13 cellular contexts compared by ENCODE assay signal in the genomic region with DNA sequence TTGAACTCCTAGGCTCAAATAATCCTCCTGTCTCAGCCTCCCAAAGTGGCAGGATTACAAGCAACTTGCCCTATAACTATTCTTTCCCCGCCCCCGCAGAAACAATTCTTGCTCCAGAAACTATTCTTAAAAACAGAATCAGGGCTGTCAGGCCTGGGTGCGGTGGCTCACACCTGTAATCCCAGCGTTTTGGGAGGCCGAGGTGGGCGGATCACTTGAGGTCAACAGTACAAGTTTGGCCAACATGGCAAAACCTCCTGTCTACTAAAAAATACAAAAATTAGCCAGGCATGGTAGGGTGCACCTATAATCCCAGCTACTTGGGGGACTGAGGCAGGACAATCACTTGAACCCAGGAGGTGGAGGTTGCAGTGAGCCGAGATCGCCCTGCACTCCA. TPM values are rescaled to one million over a fixed set of nuclear protein-coding genes. Genes with fewer than 3 reads are reported as not detected.
DNase-seq lines count a peak whose midpoint lies in the region; ATAC-seq lines count a peak whose summit lies in the region.
"Had no signal": no experiment of that assay in that cellular context is flagged by ENCODE, and none has a peak within 500 bp of the region (broad histone marks: within the 10 kb centered on the region; RNA-seq: fewer than 3 reads in every experiment).

No MANE protein-coding gene starts in this region.

- no peaks in the 10 kb centered on the region for H3K27me3 Mint-ChIP-seq in activated naive CD8-positive, alpha-beta T cell treated with anti-CD3 and anti-CD28 coated beads, Interleukin-2, amount 10 ng/mL, durations not matched to agents 7 days and 5 days
- H3K27me3 Mint-ChIP-seq in activated naive CD8-positive, alpha-beta T cell treated with anti-CD3 and anti-CD28 coated beads for 36 hours: no peaks in the 10 kb centered on the region
- H3K27me3 Mint-ChIP-seq in T-helper 17 cell: no peaks in the 10 kb centered on the region
- H3K27me3 Mint-ChIP-seq: IgD-negative memory B cell had no signal

- DNase-seq in activated naive CD8-positive, alpha-beta T cell treated with anti-CD3 and anti-CD28 coated beads, Interleukin-2, amount 10 ng/mL, durations not matched to agents 7 days and 5 days: no peak
- no peak for DNase-seq in activated naive CD8-positive, alpha-beta T cell treated with anti-CD3 and anti-CD28 coated beads for 36 hours
- DNase-seq in T-helper 17 cell (no peak), mesenteric fat pad (ENCODE audit: low spot score) (peak; percentile 72), left lobe of liver (ENCODE audit: low spot score) (no peak), cardiac septum (ENCODE audit: low spot score) (no peak)
- DNase-seq: NCI-H1048, NCI-H510A had no signal

- H3K36me3 Mint-ChIP-seq in activated naive CD8-positive, alpha-beta T cell treated with anti-CD3 and anti-CD28 coated beads, Interleukin-2, amount 10 ng/mL, durations not matched to agents 7 days and 5 days: peaks cover 23% of the 10 kb centered on the region
- H3K36me3 Mint-ChIP-seq in activated naive CD8-positive, alpha-beta T cell treated with anti-CD3 and anti-CD28 coated beads for 36 hours: peaks cover 6% of the 10 kb centered on the region
- peaks cover 2% of the 10 kb centered on the region for H3K36me3 Mint-ChIP-seq in T-helper 17 cell (ENCODE audit: low read depth)
- H3K36me3 Mint-ChIP-seq: IgD-negative memory B cell had no signal

- intact Hi-C loops in cardiac septum (cut with DNase I): no loop called here

- H3K9me3 Mint-ChIP-seq in activated naive CD8-positive, alpha-beta T cell treated with anti-CD3 and anti-CD28 coated beads, Interleukin-2, amount 10 ng/mL, durations not matched to agents 7 days and 5 days: no peaks in the 10 kb centered on the region
- H3K9me3 Mint-ChIP-seq in activated naive CD8-positive, alpha-beta T cell treated with anti-CD3 and anti-CD28 coated beads for 36 hours: no peaks in the 10 kb centered on the region
- H3K9me3 Mint-ChIP-seq: IgD-negative memory B cell had no signal

- peak overlapping the region; percentile 17 for H3K27ac Mint-ChIP-seq in activated naive CD8-positive, alpha-beta T cell treated with anti-CD3 and anti-CD28 coated beads, Interleukin-2, amount 10 ng/mL, durations not matched to agents 7 days and 5 days
- H3K27ac Mint-ChIP-seq in activated naive CD8-positive, alpha-beta T cell treated with anti-CD3 and anti-CD28 coated beads for 36 hours: no peak overlapping the region
- peak overlapping the region; percentile 27 for H3K27ac Mint-ChIP-seq in T-helper 17 cell
- H3K27ac Mint-ChIP-seq: IgD-negative memory B cell had no signal

- no peak for ATAC-seq in activated naive CD8-positive, alpha-beta T cell treated with anti-CD3 and anti-CD28 coated beads, Interleukin-2, amount 10 ng/mL, durations not matched to agents 7 days and 5 days (ENCODE audit: low read depth)
- ATAC-seq in T-helper 17 cell (no peak), HG02870 (IDR thresholded peaks at IDR 0.05; ENCODE audit: unreplicated experiment) (no peak), left lobe of liver (no peak)

- no peak overlapping the region for H3K4me3 Mint-ChIP-seq in activated naive CD8-positive, alpha-beta T cell treated with anti-CD3 and anti-CD28 coated beads, Interleukin-2, amount 10 ng/mL, durations not matched to agents 7 days and 5 days
- no peak overlapping the region for H3K4me3 Mint-ChIP-seq in activated naive CD8-positive, alpha-beta T cell treated with anti-CD3 and anti-CD28 coated beads for 36 hours
- H3K4me3 Mint-ChIP-seq in T-helper 17 cell: no peak overlapping the region
- H3K4me3 Mint-ChIP-seq: IgD-negative memory B cell had no signal

- POLR2A ChIA-PET in activated naive CD8-positive, alpha-beta T cell treated with anti-CD3 and anti-CD28 coated beads, Interleukin-2, amount 10 ng/mL, durations not matched to agents 7 days and 5 days (lab: Charles Lee): interaction anchor here (1.1 kb wide), 1 partner anchor 123 kb away, joined by 3 read pairs; no protein-coding TSS in a partner anchor

- H3K4me1 Mint-ChIP-seq in activated naive CD8-positive, alpha-beta T cell treated with anti-CD3 and anti-CD28 coated beads, Interleukin-2, amount 10 ng/mL, durations not matched to agents 7 days and 5 days: peaks cover 13% of the 10 kb centered on the region
- H3K4me1 Mint-ChIP-seq in activated naive CD8-positive, alpha-beta T cell treated with anti-CD3 and anti-CD28 coated beads for 36 hours: peaks cover 16% of the 10 kb centered on the region
- peaks cover 11% of the 10 kb centered on the region for H3K4me1 Mint-ChIP-seq in T-helper 17 cell
- H3K4me1 Mint-ChIP-seq: IgD-negative memory B cell had no signal

- H3K9me3 ChIP-seq in T-helper 17 cell (ENCODE audit: control insufficient read depth, low read length, poor library complexity, severe bottlenecking): no peaks in the 10 kb centered on the region

RNA-seq across cellular contexts. Expression of gene SAMHD1, which starts 31.2 kb away (rescaled TPM):
- 100 to 1,000 TPM; 222 to 229 TPM for total RNA-seq in activated naive CD8-positive, alpha-beta T cell treated with anti-CD3 and anti-CD28 coated beads, Interleukin-2, amount 10 ng/mL, durations not matched to agents 7 days and 5 days
- 10 to 100 TPM; 35.6 to 43.2 TPM for total RNA-seq in activated naive CD8-positive, alpha-beta T cell treated with anti-CD3 and anti-CD28 coated beads for 36 hours
- total RNA-seq in T-helper 17 cell: 100 to 1,000 TPM; 275 to 286 TPM
- 280 TPM for total RNA-seq in mesenteric fat pad
- 22.5 TPM for total RNA-seq in left lobe of liver
- 20.7 TPM for total RNA-seq in cardiac septum

RNA-seq across cellular contexts. Expression of gene TLDC2, which starts 44.4 kb away (rescaled TPM):
- not detected for total RNA-seq in activated naive CD8-positive, alpha-beta T cell treated with anti-CD3 and anti-CD28 coated beads, Interleukin-2, amount 10 ng/mL, durations not matched to agents 7 days and 5 days
- total RNA-seq in activated naive CD8-positive, alpha-beta T cell treated with anti-CD3 and anti-CD28 coated beads for 36 hours: not detected
- total RNA-seq in T-helper 17 cell (not detected), mesenteric fat pad (not detected), left lobe of liver (not detected), cardiac septum (not detected)
- total RNA-seq: A673, OCI-LY7, SK-MEL-5 had no signal
